1 cellular context compared by ENCODE assay signal in the genomic region with DNA sequence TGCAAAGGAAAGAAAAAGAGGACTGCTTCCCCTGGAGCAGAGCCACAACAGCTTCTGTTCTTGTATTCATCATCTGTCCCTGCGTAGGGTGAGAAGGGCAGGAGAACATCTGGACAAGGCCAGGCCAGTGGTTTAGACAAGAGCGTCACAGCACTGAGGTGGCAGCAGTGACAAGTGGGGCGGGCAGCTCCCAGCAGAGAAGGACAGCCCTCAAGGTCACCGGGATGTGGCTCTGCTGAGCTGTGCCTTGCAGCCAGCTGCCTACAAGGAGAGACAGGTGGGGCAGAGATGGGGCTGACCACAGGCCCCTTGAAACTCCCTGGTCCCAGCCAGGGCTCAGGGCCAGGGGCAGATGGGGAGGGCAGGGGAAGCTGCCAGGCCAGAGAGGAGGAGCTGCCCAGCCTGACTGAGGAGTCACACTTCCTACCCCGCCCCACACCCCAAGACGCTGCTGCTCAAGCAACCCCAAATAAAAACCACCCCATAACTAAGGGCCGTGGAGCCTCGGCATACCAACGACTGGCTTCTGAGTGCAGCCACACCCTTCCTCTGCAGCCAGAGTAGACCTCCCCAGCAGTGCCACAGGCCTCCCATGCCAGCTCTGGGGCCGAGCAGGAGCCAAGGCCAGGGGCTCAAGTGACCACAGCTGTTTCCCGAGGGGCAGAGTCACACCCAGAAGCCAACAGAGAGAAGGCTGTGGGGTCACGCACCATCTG.
TF ChIP-seq lines count a peak whose summit lies in the region.

No MANE protein-coding gene starts in this region.

TF ChIP-seq in GM23338, 12 proteins besides CTCF, POLR2A, EP300 and RAD21:
- TF ChIP-seq ETS1 (IDR thresholded peaks at IDR 0.05) (no peak), STAT1 (IDR thresholded peaks at IDR 0.05; ENCODE audit: unreplicated experiment) (no peak), NANOG (IDR thresholded peaks at IDR 0.05; ENCODE audit: borderline replicate concordance) (no peak), CREB1 (CRISPR knock-in tag; IDR thresholded peaks at IDR 0.05; ENCODE audit: low read depth) (no peak), ZNF114 (CRISPR knock-in tag; IDR thresholded peaks at IDR 0.05) (no peak), REST (IDR thresholded peaks at IDR 0.05; ENCODE audit: unreplicated experiment) (no peak), POLR2AphosphoS5 (IDR thresholded peaks at IDR 0.05; ENCODE audit: low read depth) (no peak), JUNB (IDR thresholded peaks at IDR 0.05; ENCODE audit: unreplicated experiment) (no peak), EZH2phosphoT487 (IDR thresholded peaks at IDR 0.05; ENCODE audit: unreplicated experiment) (no peak), ZNF331 (CRISPR knock-in tag; IDR thresholded peaks at IDR 0.05; ENCODE audit: low read depth) (no peak), EZH2 (IDR thresholded peaks at IDR 0.05; ENCODE audit: low read depth, unreplicated experiment) (no peak)
- TF ChIP-seq, protein P1, sequence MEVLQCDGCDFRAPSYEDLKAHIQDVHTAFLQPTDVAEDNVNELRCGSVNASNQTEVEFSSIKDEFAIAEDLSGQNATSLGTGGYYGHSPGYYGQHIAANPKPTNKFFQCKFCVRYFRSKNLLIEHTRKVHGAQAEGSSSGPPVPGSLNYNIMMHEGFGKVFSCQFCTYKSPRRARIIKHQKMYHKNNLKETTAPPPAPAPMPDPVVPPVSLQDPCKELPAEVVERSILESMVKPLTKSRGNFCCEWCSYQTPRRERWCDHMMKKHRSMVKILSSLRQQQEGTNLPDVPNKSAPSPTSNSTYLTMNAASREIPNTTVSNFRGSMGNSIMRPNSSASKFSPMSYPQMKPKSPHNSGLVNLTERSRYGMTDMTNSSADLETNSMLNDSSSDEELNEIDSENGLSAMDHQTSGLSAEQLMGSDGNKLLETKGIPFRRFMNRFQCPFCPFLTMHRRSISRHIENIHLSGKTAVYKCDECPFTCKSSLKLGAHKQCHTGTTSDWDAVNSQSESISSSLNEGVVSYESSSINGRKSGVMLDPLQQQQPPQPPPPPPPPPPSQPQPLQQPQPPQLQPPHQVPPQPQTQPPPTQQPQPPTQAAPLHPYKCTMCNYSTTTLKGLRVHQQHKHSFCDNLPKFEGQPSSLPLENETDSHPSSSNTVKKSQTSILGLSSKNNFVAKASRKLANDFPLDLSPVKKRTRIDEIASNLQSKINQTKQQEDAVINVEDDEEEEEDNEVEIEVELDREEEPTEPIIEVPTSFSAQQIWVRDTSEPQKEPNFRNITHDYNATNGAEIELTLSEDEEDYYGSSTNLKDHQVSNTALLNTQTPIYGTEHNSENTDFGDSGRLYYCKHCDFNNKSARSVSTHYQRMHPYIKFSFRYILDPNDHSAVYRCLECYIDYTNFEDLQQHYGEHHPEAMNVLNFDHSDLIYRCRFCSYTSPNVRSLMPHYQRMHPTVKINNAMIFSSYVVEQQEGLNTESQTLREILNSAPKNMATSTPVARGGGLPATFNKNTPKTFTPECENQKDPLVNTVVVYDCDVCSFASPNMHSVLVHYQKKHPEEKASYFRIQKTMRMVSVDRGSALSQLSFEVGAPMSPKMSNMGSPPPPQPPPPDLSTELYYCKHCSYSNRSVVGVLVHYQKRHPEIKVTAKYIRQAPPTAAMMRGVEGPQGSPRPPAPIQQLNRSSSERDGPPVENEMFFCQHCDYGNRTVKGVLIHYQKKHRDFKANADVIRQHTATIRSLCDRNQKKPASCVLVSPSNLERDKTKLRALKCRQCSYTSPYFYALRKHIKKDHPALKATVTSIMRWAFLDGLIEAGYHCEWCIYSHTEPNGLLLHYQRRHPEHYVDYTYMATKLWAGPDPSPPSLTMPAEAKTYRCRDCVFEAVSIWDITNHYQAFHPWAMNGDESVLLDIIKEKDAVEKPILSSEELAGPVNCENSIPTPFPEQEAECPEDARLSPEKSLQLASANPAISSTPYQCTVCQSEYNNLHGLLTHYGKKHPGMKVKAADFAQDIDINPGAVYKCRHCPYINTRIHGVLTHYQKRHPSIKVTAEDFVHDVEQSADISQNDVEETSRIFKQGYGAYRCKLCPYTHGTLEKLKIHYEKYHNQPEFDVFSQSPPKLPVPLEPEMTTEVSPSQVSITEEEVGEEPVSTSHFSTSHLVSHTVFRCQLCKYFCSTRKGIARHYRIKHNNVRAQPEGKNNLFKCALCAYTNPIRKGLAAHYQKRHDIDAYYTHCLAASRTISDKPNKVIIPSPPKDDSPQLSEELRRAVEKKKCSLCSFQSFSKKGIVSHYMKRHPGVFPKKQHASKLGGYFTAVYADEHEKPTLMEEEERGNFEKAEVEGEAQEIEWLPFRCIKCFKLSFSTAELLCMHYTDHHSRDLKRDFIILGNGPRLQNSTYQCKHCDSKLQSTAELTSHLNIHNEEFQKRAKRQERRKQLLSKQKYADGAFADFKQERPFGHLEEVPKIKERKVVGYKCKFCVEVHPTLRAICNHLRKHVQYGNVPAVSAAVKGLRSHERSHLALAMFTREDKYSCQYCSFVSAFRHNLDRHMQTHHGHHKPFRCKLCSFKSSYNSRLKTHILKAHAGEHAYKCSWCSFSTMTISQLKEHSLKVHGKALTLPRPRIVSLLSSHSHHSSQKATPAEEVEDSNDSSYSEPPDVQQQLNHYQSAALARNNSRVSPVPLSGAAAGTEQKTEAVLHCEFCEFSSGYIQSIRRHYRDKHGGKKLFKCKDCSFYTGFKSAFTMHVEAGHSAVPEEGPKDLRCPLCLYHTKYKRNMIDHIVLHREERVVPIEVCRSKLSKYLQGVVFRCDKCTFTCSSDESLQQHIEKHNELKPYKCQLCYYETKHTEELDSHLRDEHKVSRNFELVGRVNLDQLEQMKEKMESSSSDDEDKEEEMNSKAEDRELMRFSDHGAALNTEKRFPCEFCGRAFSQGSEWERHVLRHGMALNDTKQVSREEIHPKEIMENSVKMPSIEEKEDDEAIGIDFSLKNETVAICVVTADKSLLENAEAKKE (CRISPR knock-in tag; IDR thresholded peaks at IDR 0.05), result no peak
